ENCODE assay signal across 28 cellular contexts in the genomic region with DNA sequence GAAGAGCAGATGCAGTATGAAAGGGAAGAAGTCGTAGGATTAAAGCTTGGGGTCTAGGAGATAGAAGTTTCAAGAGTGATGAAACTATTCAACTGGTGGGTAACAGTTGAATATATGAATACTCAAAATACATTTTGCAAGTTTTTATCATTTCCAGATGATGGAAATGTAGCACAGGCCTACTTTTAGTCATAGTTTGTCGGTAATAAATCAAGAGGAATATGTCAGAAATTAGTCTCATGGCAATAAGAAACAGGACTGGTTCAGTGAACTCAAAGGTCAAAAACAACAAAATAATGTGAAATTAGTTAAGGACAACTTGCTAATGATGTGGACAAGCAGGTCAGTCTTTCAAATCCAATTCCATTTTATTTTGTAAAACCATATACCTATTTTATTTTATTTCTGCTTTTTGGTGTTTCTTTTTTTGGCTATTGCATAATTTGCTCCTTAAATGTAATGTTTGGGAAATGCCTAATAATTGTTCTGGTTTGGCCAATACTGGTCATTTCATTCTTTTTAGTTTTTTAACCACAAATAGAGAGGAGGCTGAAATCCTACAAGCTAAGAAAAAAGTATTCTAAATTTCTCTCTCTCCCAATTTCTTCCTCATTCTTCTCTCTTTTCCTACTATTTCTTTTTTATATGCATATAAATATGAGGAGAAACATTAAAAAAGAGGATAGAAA.
"Had no signal": no experiment of that assay in that cellular context is flagged by ENCODE, and none has a peak within 500 bp of the region (broad histone marks: within the 10 kb centered on the region; RNA-seq: fewer than 3 reads in every experiment).

No MANE protein-coding gene starts in this region.

- FAIRE-seq: astrocyte, frontal cortex, small intestine, urothelium cell line had no signal

- H3K27ac ChIP-seq: brain microvascular endothelial cell, coronary artery, dorsolateral prefrontal cortex, left ventricle myocardium inferior, neutrophil, ovary, right lobe of liver, testis, transverse colon had no signal

- ATAC-seq: activated CD4-positive, alpha-beta T cell treated with anti-CD3 and anti-CD28 coated beads for 36 hours; right lobe of liver; stimulated activated effector memory CD8-positive, alpha-beta T cell treated with anti-CD3 and anti-CD28 coated beads, Interleukin-12 subunit alpha, Interleukin-12 subunit beta, amount 100 ng/mL, for 72 hours; stimulated activated naive CD8-positive, alpha-beta T cell treated with anti-CD3 and anti-CD28 coated beads, Interleukin-15, amount 100 ng/mL, for 72 hours had no signal

- H3K4me3 ChIP-seq: coronary artery, dorsolateral prefrontal cortex, left ventricle myocardium inferior, ovary, right lobe of liver, testis, transverse colon had no signal

- DNase-seq: activated CD4-positive, alpha-beta T cell treated with anti-CD3 and anti-CD28 coated beads for 36 hours; activated CD4-positive, CD25-positive, alpha-beta regulatory T cell; activated CD8-positive, alpha-beta memory T cell treated with anti-CD3 and anti-CD28 coated beads for 24 hours; activated effector memory CD4-positive, alpha-beta T cell treated with Interleukin-2 at 50 U/mL for 16 hours; activated naive CD4-positive, alpha-beta T cell treated with Interleukin-2 at 50 U/mL for 16 hours; brain microvascular endothelial cell; dorsolateral prefrontal cortex; effector memory CD4-positive, alpha-beta T cell; glutamatergic neuron; islet precursor cell; left ventricle myocardium inferior; mammary epithelial cell; naive B cell; nephron progenitor cell; ovary; right lobe of liver; small intestine; stimulated activated CD4-positive, alpha-beta T cell treated with anti-CD3 and anti-CD28 coated beads, Interleukin-4, amount 100 ng/mL, for 24 hours; stimulated activated naive CD8-positive, alpha-beta T cell treated with anti-CD3 and anti-CD28 coated beads, Interleukin-15, amount 100 ng/mL, for 72 hours; T-helper 1 cell; testis; transverse colon had no signal

- H3K4me1 ChIP-seq: left ventricle myocardium inferior, right lobe of liver, transverse colon had no signal

- H3K27me3 ChIP-seq: brain microvascular endothelial cell, dorsolateral prefrontal cortex, neutrophil, ovary, right lobe of liver, testis, transverse colon had no signal

- H3K36me3 ChIP-seq: brain microvascular endothelial cell, left ventricle myocardium inferior, neutrophil, ovary, right lobe of liver, transverse colon had no signal

- H3K9me3 ChIP-seq: left ventricle myocardium inferior, neutrophil, ovary, right lobe of liver, testis, transverse colon had no signal
